ENCODE assay signal across 19 cellular contexts in genomic region chr12:112322882-112323547, GRCh38. TPM values are rescaled to one million over a fixed set of nuclear protein-coding genes. Genes with fewer than 3 reads are reported as not detected.
DNase-seq lines count a peak whose midpoint lies in the region; ATAC-seq, FAIRE-seq and TF ChIP-seq lines count a peak whose summit lies in the region.
"Had no signal": no experiment of that assay in that cellular context is flagged by ENCODE, and none has a peak within 500 bp of the region (broad histone marks: within the 10 kb centered on the region; RNA-seq: fewer than 3 reads in every experiment).

No MANE protein-coding gene starts in this region.

- no peaks in the 10 kb centered on the region for H3K9me1 ChIP-seq in keratinocyte (ENCODE audit: control insufficient read depth, extremely low read depth, insufficient read depth, low read length)

- no peak for FAIRE-seq in keratinocyte (lab: Jason Lieb, UNC)
- FAIRE-seq: GM12891, GM18507 had no signal

- no peaks in the 10 kb centered on the region for H3K9me3 ChIP-seq in keratinocyte (ENCODE audit: control insufficient read depth, low read depth, low read length)
- no peaks in the 10 kb centered on the region for H3K9me3 ChIP-seq in thyroid gland
- H3K9me3 ChIP-seq: BLaER1 treated with 17β-estradiol and CSF1 and Interleukin-3, amounts not matched to agents 10 nM and 100 nM had no signal

- H3K36me3 ChIP-seq in keratinocyte (ENCODE audit: control insufficient read depth in 2 of 2, extremely low read depth in 1 of 2, insufficient read depth in 2 of 2, low read length in 2 of 2), result peaks cover 0 to 5% of the 10 kb centered on the region in 2 experiments
- peaks cover 0 to 4% of the 10 kb centered on the region in 2 donors for H3K36me3 ChIP-seq in thyroid gland

- no peak overlapping the region for H2AFZ ChIP-seq in keratinocyte (ENCODE audit: control insufficient read depth, low read length)

- no peak for TF ChIP-seq CTCF in keratinocyte (optimal IDR thresholded peaks at IDR 0.05 in 1 of 3, IDR thresholded peaks at IDR 0.05 in 1 of 3, conservative IDR thresholded peaks at IDR 0.05 in 1 of 3; ENCODE audit: extremely low read depth in 1 of 3, insufficient read depth in 2 of 3, low read length in 3 of 3)
- no peak for TF ChIP-seq CTCF in thyroid gland (IDR thresholded peaks at IDR 0.05)

- peak overlapping the region; percentile 35 for H3K4me2 ChIP-seq in keratinocyte (ENCODE audit: control insufficient read depth, extremely low read depth, insufficient read depth, low read depth, low read length)
- H3K4me2 ChIP-seq: BLaER1 treated with 17β-estradiol and CSF1 and Interleukin-3, amounts not matched to agents 10 nM and 100 nM had no signal

- peak overlapping the region; percentile 3 for H3K27ac Mint-ChIP-seq in activated naive CD4-positive, alpha-beta T cell treated with anti-CD3 and anti-CD28 coated beads, Interleukin-2, amount 50 U/mL, for 24 hours

- no peak for ATAC-seq in HG03442 (IDR thresholded peaks at IDR 0.05; ENCODE audit: unreplicated experiment)
- ATAC-seq in HG02885 (IDR thresholded peaks at IDR 0.05; ENCODE audit: poor library complexity, unreplicated experiment), result no peak

- H3K27ac ChIP-seq in keratinocyte (ENCODE audit: control insufficient read depth, insufficient read depth, low read length) (no peak overlapping the region), thyroid gland (no peak overlapping the region)
- H3K27ac ChIP-seq: BLaER1 treated with 17β-estradiol and CSF1 and Interleukin-3, amounts not matched to agents 10 nM and 100 nM had no signal

- DNase-seq in activated naive CD4-positive, alpha-beta T cell treated with anti-CD3 and anti-CD28 coated beads, Interleukin-2, amount 50 U/mL, for 16 hours, result no peak
- DNase-seq in SK-MEL-5 (ENCODE audit: low read depth, low spot score) (peak; percentile 8), keratinocyte (ENCODE audit: low read depth, low spot score) (no peak), thyroid gland (peak; percentile 58 to 67), NCI-H774 (lab: John Stamatoyannopoulos, UW) (no peak)
- DNase-seq: DMS79 treated with DMSO at 0.1 percent for 48 hours, GDM1, Kasumi-1, NCI-H1105, NCI-H1694, NCI-H526 treated with DMSO at 0.1 percent for 48 hours, OCI-M1, SHP77 treated with DMSO at 0.1 percent for 48 hours had no signal

- H3K4me3 Mint-ChIP-seq in activated naive CD4-positive, alpha-beta T cell treated with anti-CD3 and anti-CD28 coated beads, Interleukin-2, amount 50 U/mL, for 24 hours, result no peak overlapping the region

- peaks cover 2% of the 10 kb centered on the region for H4K20me1 ChIP-seq in keratinocyte (ENCODE audit: control insufficient read depth, extremely low read depth, insufficient read depth, low read length)

- in situ Hi-C loops in SK-MEL-5 (cut with HindIII; ENCODE audit: low pct_unique_long_range_greater_than_20kb, low sequenced_read_pairs), result no loop called here

- no peak for TF ChIP-seq POLR2A in thyroid gland (IDR thresholded peaks at IDR 0.05)

- no peaks in the 10 kb centered on the region for H3K36me3 Mint-ChIP-seq in activated naive CD4-positive, alpha-beta T cell treated with anti-CD3 and anti-CD28 coated beads, Interleukin-2, amount 50 U/mL, for 24 hours

- H3K79me2 ChIP-seq in keratinocyte (ENCODE audit: control insufficient read depth, insufficient read depth, low read length), result no peaks in the 10 kb centered on the region

- H3K27me3 ChIP-seq in keratinocyte (ENCODE audit: control insufficient read depth, extremely low read depth, insufficient read depth, low read length) (no peaks in the 10 kb centered on the region), thyroid gland (no peaks in the 10 kb centered on the region)
- H3K27me3 ChIP-seq: BLaER1 treated with 17β-estradiol and CSF1 and Interleukin-3, amounts not matched to agents 10 nM and 100 nM had no signal

- H3K4me1 Mint-ChIP-seq in activated naive CD4-positive, alpha-beta T cell treated with anti-CD3 and anti-CD28 coated beads, Interleukin-2, amount 50 U/mL, for 24 hours, result peaks cover 35% of the 10 kb centered on the region

- WGBS in thyroid gland, 2 donors, result 42 to 52% methylated on average over 4 of the region's 4 CpGs

- H3K4me3 ChIP-seq in keratinocyte (ENCODE audit: control insufficient read depth in 2 of 3, extremely low read depth in 1 of 3, insufficient read depth in 2 of 3, low read depth in 1 of 3, low read length in 3 of 3) (no peak overlapping the region), thyroid gland (replicated peaks in 1 of 3) (no peak overlapping the region)
- H3K4me3 ChIP-seq: BLaER1 treated with 17β-estradiol and CSF1 and Interleukin-3, amounts not matched to agents 10 nM and 100 nM had no signal

- no peak overlapping the region for H3K9ac ChIP-seq in keratinocyte (ENCODE audit: control insufficient read depth, extremely low read depth, insufficient read depth, low read length)
- H3K9ac ChIP-seq: BLaER1 treated with 17β-estradiol and CSF1 and Interleukin-3, amounts not matched to agents 10 nM and 100 nM had no signal

- no peaks in the 10 kb centered on the region for H3K9me3 Mint-ChIP-seq in activated naive CD4-positive, alpha-beta T cell treated with anti-CD3 and anti-CD28 coated beads, Interleukin-2, amount 50 U/mL, for 24 hours

- H3K4me1 ChIP-seq in keratinocyte (ENCODE audit: control insufficient read depth, extremely low read depth, insufficient read depth, low read length) (peaks cover 7% of the 10 kb centered on the region), thyroid gland (peaks cover 4 to 24% of the 10 kb centered on the region in 2 donors)
- H3K4me1 ChIP-seq: BLaER1 treated with 17β-estradiol and CSF1 and Interleukin-3, amounts not matched to agents 10 nM and 100 nM had no signal

- dilution Hi-C loops in keratinocyte (cut with MboI; ENCODE audit: extremely low pct_ligation_motif_present, low sequenced_read_pairs), result no loop called here

- no peaks in the 10 kb centered on the region for H3K27me3 Mint-ChIP-seq in activated naive CD4-positive, alpha-beta T cell treated with anti-CD3 and anti-CD28 coated beads, Interleukin-2, amount 50 U/mL, for 24 hours

- intact Hi-C loops in thyroid gland (cut with DNase I), result no loop called here

RNA-seq across cellular contexts. Expression of gene HECTD4, which starts 59.2 kb away (rescaled TPM):
- total RNA-seq in SK-MEL-5 (2014; rRNA removed; shearing (Covaris generic)), result 8.4 and 9.4 TPM in 2 replicates
- 18.5 and 18.9 TPM in 2 replicates for polyA plus RNA-seq in SK-MEL-5 (2015; cell fraction: cytosol; rRNA removed)
- polyA plus RNA-seq in SK-MEL-5 (2015; cell fraction: nucleus; rRNA removed), result 29.2 and 42.4 TPM in 2 replicates
- 5.2 to 7.5 TPM (median 7.3 TPM) in 3 replicates for polyA plus RNA-seq in keratinocyte
- polyA plus RNA-seq in keratinocyte (2011; ENCODE audit: low read depth), result 12.9 TPM
- polyA plus RNA-seq in keratinocyte (2011; cell fraction: cytosol; rRNA removed), result 4.5 and 5.9 TPM in 2 replicates
- polyA plus RNA-seq in keratinocyte (2011; cell fraction: nucleus; rRNA removed), result 38.7 and 45.8 TPM in 2 replicates
- polyA plus RNA-seq in keratinocyte (2012; ENCODE audit: low replicate concordance), result 11.0 and 17.3 TPM in 2 replicates
- 20.4 to 38.1 TPM (median 32.3 TPM) in 3 replicates for polyA minus RNA-seq in keratinocyte
- 5.4 TPM for polyA minus RNA-seq in keratinocyte (2011; cell fraction: cytosol; rRNA and poly(A)+ RNA removed)
- polyA minus RNA-seq in keratinocyte (2011; cell fraction: nucleus; rRNA and poly(A)+ RNA removed), result 48.7 and 93.1 TPM in 2 replicates
- total RNA-seq in thyroid gland, result 100 to 1,000 TPM in 1 of 4 donors, 10 to 100 TPM in 3; 68.5 to 115 (median 79.6) TPM

Comparison
In these comparisons a context has a peak if more than half of its experiments do, and no peak if none do; other contexts are left out.
1. DNase-seq: peak in SK-MEL-5 (single experiment) and thyroid gland (2 of 2); none in activated naive CD4-positive, alpha-beta T cell treated with anti-CD3 and anti-CD28 coated beads, Interleukin-2, amount 50 U/mL, for 16 hours (single experiment), keratinocyte (single experiment) and NCI-H774 (single experiment).